1 cellular context compared by ENCODE assay signal in the genomic region with DNA sequence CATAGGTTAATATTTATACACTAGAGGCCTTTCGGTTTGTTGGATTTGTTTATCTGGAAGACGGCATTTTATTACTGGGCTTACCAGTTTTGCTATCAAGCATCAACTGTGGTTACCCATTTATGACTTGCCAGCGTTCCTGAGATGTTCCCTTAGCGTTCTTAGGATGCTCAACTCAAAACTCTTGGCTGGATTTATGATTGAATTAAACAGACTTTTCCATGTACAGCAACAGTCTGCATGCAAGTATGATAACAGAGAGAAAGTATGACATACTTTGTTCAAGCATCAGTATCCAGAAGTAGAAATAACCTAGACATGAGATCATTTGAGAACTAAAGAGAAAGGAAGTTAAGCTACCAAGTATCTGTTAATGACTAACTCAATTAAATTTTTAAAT.
TF ChIP-seq lines count a peak whose summit lies in the region.

No MANE protein-coding gene starts in this region.

TF ChIP-seq in SK-N-SH, 30 proteins besides CTCF, POLR2A, EP300 and RAD21 (continued from another document):
- no peak for TF ChIP-seq ZBTB33 (IDR thresholded peaks at IDR 0.05; ENCODE audit: borderline replicate concordance, low read depth)
- TF ChIP-seq SMC3 (IDR thresholded peaks at IDR 0.05; ENCODE audit: low read depth, low read length) = no peak
- TF ChIP-seq JUND (IDR thresholded peaks at IDR 0.05) = peak; percentile 46
- TF ChIP-seq, protein P1, sequence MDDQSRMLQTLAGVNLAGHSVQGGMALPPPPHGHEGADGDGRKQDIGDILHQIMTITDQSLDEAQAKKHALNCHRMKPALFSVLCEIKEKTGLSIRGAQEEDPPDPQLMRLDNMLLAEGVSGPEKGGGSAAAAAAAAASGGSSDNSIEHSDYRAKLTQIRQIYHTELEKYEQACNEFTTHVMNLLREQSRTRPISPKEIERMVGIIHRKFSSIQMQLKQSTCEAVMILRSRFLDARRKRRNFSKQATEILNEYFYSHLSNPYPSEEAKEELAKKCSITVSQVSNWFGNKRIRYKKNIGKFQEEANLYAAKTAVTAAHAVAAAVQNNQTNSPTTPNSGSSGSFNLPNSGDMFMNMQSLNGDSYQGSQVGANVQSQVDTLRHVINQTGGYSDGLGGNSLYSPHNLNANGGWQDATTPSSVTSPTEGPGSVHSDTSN (IDR thresholded peaks at IDR 0.05) = peak; percentile 54
- TF ChIP-seq USF2 (IDR thresholded peaks at IDR 0.05; ENCODE audit: borderline replicate concordance, low read depth, low read length) = no peak
- TF ChIP-seq RFX5 (IDR thresholded peaks at IDR 0.05; ENCODE audit: low read length) = no peak
- TF ChIP-seq MXI1 (IDR thresholded peaks at IDR 0.05; ENCODE audit: low read depth, low read length) = no peak
- TF ChIP-seq, protein P2, sequence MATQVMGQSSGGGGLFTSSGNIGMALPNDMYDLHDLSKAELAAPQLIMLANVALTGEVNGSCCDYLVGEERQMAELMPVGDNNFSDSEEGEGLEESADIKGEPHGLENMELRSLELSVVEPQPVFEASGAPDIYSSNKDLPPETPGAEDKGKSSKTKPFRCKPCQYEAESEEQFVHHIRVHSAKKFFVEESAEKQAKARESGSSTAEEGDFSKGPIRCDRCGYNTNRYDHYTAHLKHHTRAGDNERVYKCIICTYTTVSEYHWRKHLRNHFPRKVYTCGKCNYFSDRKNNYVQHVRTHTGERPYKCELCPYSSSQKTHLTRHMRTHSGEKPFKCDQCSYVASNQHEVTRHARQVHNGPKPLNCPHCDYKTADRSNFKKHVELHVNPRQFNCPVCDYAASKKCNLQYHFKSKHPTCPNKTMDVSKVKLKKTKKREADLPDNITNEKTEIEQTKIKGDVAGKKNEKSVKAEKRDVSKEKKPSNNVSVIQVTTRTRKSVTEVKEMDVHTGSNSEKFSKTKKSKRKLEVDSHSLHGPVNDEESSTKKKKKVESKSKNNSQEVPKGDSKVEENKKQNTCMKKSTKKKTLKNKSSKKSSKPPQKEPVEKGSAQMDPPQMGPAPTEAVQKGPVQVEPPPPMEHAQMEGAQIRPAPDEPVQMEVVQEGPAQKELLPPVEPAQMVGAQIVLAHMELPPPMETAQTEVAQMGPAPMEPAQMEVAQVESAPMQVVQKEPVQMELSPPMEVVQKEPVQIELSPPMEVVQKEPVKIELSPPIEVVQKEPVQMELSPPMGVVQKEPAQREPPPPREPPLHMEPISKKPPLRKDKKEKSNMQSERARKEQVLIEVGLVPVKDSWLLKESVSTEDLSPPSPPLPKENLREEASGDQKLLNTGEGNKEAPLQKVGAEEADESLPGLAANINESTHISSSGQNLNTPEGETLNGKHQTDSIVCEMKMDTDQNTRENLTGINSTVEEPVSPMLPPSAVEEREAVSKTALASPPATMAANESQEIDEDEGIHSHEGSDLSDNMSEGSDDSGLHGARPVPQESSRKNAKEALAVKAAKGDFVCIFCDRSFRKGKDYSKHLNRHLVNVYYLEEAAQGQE (IDR thresholded peaks at IDR 0.05; ENCODE audit: low read depth, low read length) = no peak
- no peak for TF ChIP-seq IRF3 (IDR thresholded peaks at IDR 0.05; ENCODE audit: low read depth, low read length)
- TF ChIP-seq FOXM1 (IDR thresholded peaks at IDR 0.05; ENCODE audit: low read depth) = no peak
- peak; percentile 57 for TF ChIP-seq TCF12 (IDR thresholded peaks at IDR 0.05)
- peak; percentile 45; the same call in 1 of the 2 replicates for TF ChIP-seq TEAD4 (IDR thresholded peaks at IDR 0.05; ENCODE audit: borderline replicate concordance, insufficient read depth)
- TF ChIP-seq TAF1 (IDR thresholded peaks at IDR 0.05; ENCODE audit: borderline replicate concordance, low read depth, low read length) = no peak
- no peak for TF ChIP-seq CHD2 (IDR thresholded peaks at IDR 0.05; ENCODE audit: low read length, partially characterized antibody)
- TF ChIP-seq NFIC (IDR thresholded peaks at IDR 0.05; ENCODE audit: borderline replicate concordance) = peak; percentile 51; the same call in 1 of the 2 replicates
- peak; percentile 11; the same call in 1 of the 2 replicates for TF ChIP-seq POLR2AphosphoS5 (IDR thresholded peaks at IDR 0.05; ENCODE audit: low read depth, low read length)
- TF ChIP-seq RXRA (IDR thresholded peaks at IDR 0.05; ENCODE audit: borderline replicate concordance, low read depth) = peak; percentile 8; the same call in 1 of the 2 replicates
- no peak for TF ChIP-seq SIN3A (IDR thresholded peaks at IDR 0.05; ENCODE audit: borderline replicate concordance, low read depth, low read length)
- peak; percentile 47; the same call in 1 of the 2 replicates for TF ChIP-seq FOSL2 (IDR thresholded peaks at IDR 0.05; ENCODE audit: borderline replicate concordance, low read depth)
- no peak for TF ChIP-seq USF1 (IDR thresholded peaks at IDR 0.05; ENCODE audit: borderline replicate concordance, low read depth)
- TF ChIP-seq ELF1 (IDR thresholded peaks at IDR 0.05) = no peak
- no peak for TF ChIP-seq FOXJ3 (CRISPR knock-in tag; IDR thresholded peaks at IDR 0.05)
- TF ChIP-seq RCOR1 (IDR thresholded peaks at IDR 0.05; ENCODE audit: low read length) = no peak
- no peak for TF ChIP-seq NRF1 (IDR thresholded peaks at IDR 0.05; ENCODE audit: low read depth, low read length)
TF ChIP-seq in SK-N-SH: peak in this region for 9.
